9 cellular contexts compared by ENCODE assay signal in genomic region chr10:119333146-119333792, GRCh38.
DNase-seq lines count a peak whose midpoint lies in the region; ATAC-seq and TF ChIP-seq lines count a peak whose summit lies in the region.
"Had no signal": no experiment of that assay in that cellular context is flagged by ENCODE, and none has a peak within 500 bp of the region (broad histone marks: within the 10 kb centered on the region; RNA-seq: fewer than 3 reads in every experiment).

No MANE protein-coding gene starts in this region.

- H3K9me3 ChIP-seq in HAP-1: no peaks in the 10 kb centered on the region
- H3K9me3 ChIP-seq in ovary: no peaks in the 10 kb centered on the region
- H3K9me3 ChIP-seq: BLaER1 had no signal

- no peaks in the 10 kb centered on the region for H3K36me3 ChIP-seq in HAP-1 (replicated peaks)
- H3K36me3 ChIP-seq in ovary: no peaks in the 10 kb centered on the region
- H3K36me3 ChIP-seq: BLaER1 had no signal

- no peaks in the 10 kb centered on the region for H3K9me3 Mint-ChIP-seq in naive B cell

- H3K4me3 ChIP-seq in HAP-1 (no peak overlapping the region), ovary (no peak overlapping the region)
- H3K4me3 ChIP-seq: BLaER1 had no signal

- in situ Hi-C loops in HAP-1 (cut with MboI; ENCODE audit: low sequenced_read_pairs): no loop called here

- DNase-seq in stimulated activated naive CD4-positive, alpha-beta T cell treated with Interleukin-2 at 50 U/mL for 16 hours (lab: John Stamatoyannopoulos, UW): peak; percentile 35
- no peak for DNase-seq in stimulated activated naive CD4-positive, alpha-beta T cell (lab: John Stamatoyannopoulos, UW)
- DNase-seq in activated T-helper 1 cell treated with Interleukin-2 at 50 U/mL for 16 hours (ENCODE audit: low read depth) (peak; percentile 24), naive B cell (no peak), HAP-1 (ENCODE audit: low spot score in 2 of 2) (no peak), ovary (no peak)

- intact Hi-C loops in ovary (cut with DNase I): no loop called here

- no peak for TF ChIP-seq POLR2A in ovary (IDR thresholded peaks at IDR 0.05)

- H3K4me1 Mint-ChIP-seq in naive B cell: peaks cover 16 to 29% (median 28%) of the 10 kb centered on the region in 3 donors

- H3K27ac ChIP-seq in ovary: peak overlapping the region in 1 of 2 donors; percentile 66
- H3K27ac ChIP-seq: BLaER1 had no signal

- peak overlapping the region in 4 of 6 donors; percentile 9 to 89 (median 40) for H3K27ac Mint-ChIP-seq in naive B cell

- H3K36me3 Mint-ChIP-seq in naive B cell: peaks cover 7 to 22% of the 10 kb centered on the region in 2 donors

- H3K4me1 ChIP-seq in HAP-1: peaks cover 7% of the 10 kb centered on the region; the same call in 1 of the 2 replicates
- no peaks in the 10 kb centered on the region for H3K4me1 ChIP-seq in ovary (ENCODE audit: insufficient read depth)

- ATAC-seq in naive B cell (ENCODE audit: low read depth in 2 of 2) (no peak), HG03039 (IDR thresholded peaks at IDR 0.05; ENCODE audit: unreplicated experiment) (no peak), HG02642 (IDR thresholded peaks at IDR 0.05; ENCODE audit: poor library complexity, unreplicated experiment) (no peak)

- WGBS in ovary, 3 donors: 90 to 92% (median 91%) methylated on average over 8 of the region's 8 CpGs

- no peaks in the 10 kb centered on the region for H3K27me3 Mint-ChIP-seq in naive B cell

- no peak for TF ChIP-seq EP300 in ovary (IDR thresholded peaks at IDR 0.05)

- H3K4me3 Mint-ChIP-seq in naive B cell: no peak overlapping the region

- H3K27me3 ChIP-seq in HAP-1 (ENCODE audit: low read depth) (no peaks in the 10 kb centered on the region), ovary (no peaks in the 10 kb centered on the region)
- H3K27me3 ChIP-seq: BLaER1 had no signal

- no peak for TF ChIP-seq CTCF in ovary (IDR thresholded peaks at IDR 0.05)

Comparison
In these comparisons a context has a peak if more than half of its experiments do, and no peak if none do; other contexts are left out.
1. DNase-seq: peak in stimulated activated naive CD4-positive, alpha-beta T cell treated with Interleukin-2 at 50 U/mL for 16 hours (single experiment) and activated T-helper 1 cell treated with Interleukin-2 at 50 U/mL for 16 hours (single experiment); none in stimulated activated naive CD4-positive, alpha-beta T cell (0 of 6), naive B cell (single experiment), HAP-1 (0 of 2) and ovary (0 of 5).